In genomic region chr12:16531623-16532022, GRCh38 we compare ENCODE assay signal across 12 cellular contexts.
DNase-seq lines count a peak whose midpoint lies in the region; ATAC-seq and TF ChIP-seq lines count a peak whose summit lies in the region.
"Had no signal": no experiment of that assay in that cellular context is flagged by ENCODE, and none has a peak within 500 bp of the region (broad histone marks: within the 10 kb centered on the region; RNA-seq: fewer than 3 reads in every experiment).

No MANE protein-coding gene starts in this region.

- H3K36me3 Mint-ChIP-seq in MCF 10A (ENCODE audit: insufficient read depth, unreplicated experiment) (no peaks in the 10 kb centered on the region), glutamatergic neuron (ENCODE audit: unreplicated experiment) (peaks cover 9% of the 10 kb centered on the region)
- no peaks in the 10 kb centered on the region for H3K36me3 Mint-ChIP-seq in activated CD8-positive, alpha-beta memory T cell treated with anti-CD3 and anti-CD28 coated beads, Interleukin-2, amount 10 ng/mL, durations not matched to agents 7 days and 5 days

- H3K4me1 Mint-ChIP-seq in MCF 10A (ENCODE audit: insufficient read depth, unreplicated experiment) (no peaks in the 10 kb centered on the region), glutamatergic neuron (ENCODE audit: low read depth, unreplicated experiment) (no peaks in the 10 kb centered on the region)
- H3K4me1 Mint-ChIP-seq in activated CD8-positive, alpha-beta memory T cell treated with anti-CD3 and anti-CD28 coated beads, Interleukin-2, amount 10 ng/mL, durations not matched to agents 7 days and 5 days, result no peaks in the 10 kb centered on the region

- no TSS peak for BruUV-seq in MCF 10A (replicated peaks; lab: Mats Ljungman, UMichigan)

- H3K27ac Mint-ChIP-seq in MCF 10A (ENCODE audit: low read depth, unreplicated experiment) (no peak overlapping the region), glutamatergic neuron (ENCODE audit: unreplicated experiment) (no peak overlapping the region)
- no peak overlapping the region for H3K27ac Mint-ChIP-seq in activated CD8-positive, alpha-beta memory T cell treated with anti-CD3 and anti-CD28 coated beads, Interleukin-2, amount 10 ng/mL, durations not matched to agents 7 days and 5 days

- CTCF ChIA-PET in MCF 10A (lab: Yijun Ruan, JAX), result interaction anchor here (1.2 kb wide), 1 partner anchor 8 kb away, joined by 3 read pairs; no protein-coding TSS in a partner anchor
- CTCF ChIA-PET in activated CD8-positive, alpha-beta memory T cell treated with anti-CD3 and anti-CD28 coated beads, Interleukin-2, amount 10 ng/mL, durations not matched to agents 7 days and 5 days (lab: Charles Lee), result no interaction called here

- POLR2A ChIA-PET in MCF 10A (lab: Yijun Ruan, JAX), result no interaction called here

- peak; percentile 25 for DNase-seq in COLO829 (ENCODE audit: low spot score)
- DNase-seq in NCI-H2171 (lab: John Stamatoyannopoulos, UW), result peak; percentile 19
- peak; percentile 55 for DNase-seq in MCF 10A (ENCODE audit: unreplicated experiment)
- no peak for DNase-seq in activated CD8-positive, alpha-beta memory T cell treated with anti-CD3 and anti-CD28 coated beads, Interleukin-2, amount 10 ng/mL, durations not matched to agents 7 days and 5 days
- no peak for DNase-seq in A172 (ENCODE audit: low spot score)
- no peak for DNase-seq in glutamatergic neuron
- DNase-seq: amniotic stem cell, NCI-H446, T-helper 2 cell had no signal

- TF ChIP-seq CTCF in MCF 10A (IDR thresholded peaks at IDR 0.05; ENCODE audit: unreplicated experiment) (no peak), glutamatergic neuron (IDR thresholded peaks at IDR 0.05; ENCODE audit: partially characterized antibody, unreplicated experiment) (no peak)

- intact Hi-C loops in MCF 10A (cut with micrococcal nuclease), result no loop called here

- no peaks in the 10 kb centered on the region for H3K27me3 Mint-ChIP-seq in MCF 10A (ENCODE audit: insufficient read depth, unreplicated experiment)
- H3K27me3 Mint-ChIP-seq in activated CD8-positive, alpha-beta memory T cell treated with anti-CD3 and anti-CD28 coated beads, Interleukin-2, amount 10 ng/mL, durations not matched to agents 7 days and 5 days, result no peaks in the 10 kb centered on the region
- H3K27me3 Mint-ChIP-seq in glutamatergic neuron (ENCODE audit: unreplicated experiment), result no peaks in the 10 kb centered on the region

- H3K4me3 Mint-ChIP-seq in MCF 10A (ENCODE audit: unreplicated experiment), result no peak overlapping the region
- H3K4me3 Mint-ChIP-seq in activated CD8-positive, alpha-beta memory T cell treated with anti-CD3 and anti-CD28 coated beads, Interleukin-2, amount 10 ng/mL, durations not matched to agents 7 days and 5 days, result no peak overlapping the region
- no peak overlapping the region for H3K4me3 Mint-ChIP-seq in glutamatergic neuron (ENCODE audit: unreplicated experiment)

- H3K9me3 Mint-ChIP-seq in MCF 10A (ENCODE audit: unreplicated experiment), result no peaks in the 10 kb centered on the region
- H3K9me3 Mint-ChIP-seq in activated CD8-positive, alpha-beta memory T cell treated with anti-CD3 and anti-CD28 coated beads, Interleukin-2, amount 10 ng/mL, durations not matched to agents 7 days and 5 days (ENCODE audit: low read depth), result peaks cover 7% of the 10 kb centered on the region
- no peaks in the 10 kb centered on the region for H3K9me3 Mint-ChIP-seq in glutamatergic neuron (ENCODE audit: unreplicated experiment)

- peak; percentile 59 for ATAC-seq in HG03521 (IDR thresholded peaks at IDR 0.05; ENCODE audit: unreplicated experiment)
- ATAC-seq in GM19452 (IDR thresholded peaks at IDR 0.05; ENCODE audit: unreplicated experiment), result no peak
- ATAC-seq in activated CD8-positive, alpha-beta memory T cell treated with anti-CD3 and anti-CD28 coated beads, Interleukin-2, amount 10 ng/mL, durations not matched to agents 7 days and 5 days, result no peak
- ATAC-seq: HCT116 had no signal

Comparison
In these comparisons a context has a peak if more than half of its experiments do, and no peak if none do; other contexts are left out.
1. DNase-seq: peak in COLO829 (single experiment), NCI-H2171 (single experiment) and MCF 10A (single experiment); none in activated CD8-positive, alpha-beta memory T cell treated with anti-CD3 and anti-CD28 coated beads, Interleukin-2, amount 10 ng/mL, durations not matched to agents 7 days and 5 days (single experiment), A172 (single experiment) and glutamatergic neuron (single experiment).